In genomic region chr17:62058611-62059010, GRCh38 we compare ENCODE assay signal across 16 cellular contexts.
"Had no signal": no experiment of that assay in that cellular context is flagged by ENCODE, and none has a peak within 500 bp of the region (broad histone marks: within the 10 kb centered on the region; RNA-seq: fewer than 3 reads in every experiment).

No MANE protein-coding gene starts in this region.

- H3K9me3 Mint-ChIP-seq: activated CD4-positive, alpha-beta memory T cell treated with anti-CD3 and anti-CD28 coated beads, Interleukin-2, amount 10 ng/mL, durations not matched to agents 7 days and 5 days; activated naive CD8-positive, alpha-beta T cell treated with anti-CD3 and anti-CD28 coated beads, Interleukin-2, amount 10 ng/mL, durations not matched to agents 7 days and 5 days; activated T-cell treated with anti-CD3 and anti-CD28 coated beads, Interleukin-2, amount 50 U/mL, for 24 hours; endodermal cell had no signal

- DNase-seq: activated CD4-positive, alpha-beta memory T cell treated with anti-CD3 and anti-CD28 coated beads, Interleukin-2, amount 10 ng/mL, durations not matched to agents 7 days and 5 days; activated CD4-positive, alpha-beta T cell treated with anti-CD3 and anti-CD28 coated beads for 4 hours; activated effector memory CD4-positive, alpha-beta T cell treated with anti-CD3 and anti-CD28 coated beads, Interleukin-2, amount 50 U/mL, for 16 hours; activated naive CD8-positive, alpha-beta T cell treated with anti-CD3 and anti-CD28 coated beads, Interleukin-2, amount 10 ng/mL, durations not matched to agents 7 days and 5 days; activated T-cell treated with anti-CD3 and anti-CD28 coated beads, Interleukin-2, amount 50 U/mL, for 24 hours; anterior cingulate cortex; endodermal cell; hypothalamus; left ventricle myocardium inferior; sigmoid colon; stimulated activated CD4-positive, alpha-beta T cell treated with anti-CD3 and anti-CD28 coated beads, Interleukin-12 subunit alpha, Interleukin-12 subunit beta, amount 100 ng/mL, for 4 hours; stimulated activated CD4-positive, alpha-beta T cell treated with anti-CD3 and anti-CD28 coated beads, Interleukin-2, amount 100 ng/mL, for 24 hours; T-helper 1 cell; WERI-Rb-1 had no signal

- FAIRE-seq: bronchial epithelial cell, urothelium cell line had no signal

- H3K27me3 ChIP-seq: sigmoid colon had no signal

- H3K9me3 ChIP-seq: left ventricle myocardium inferior, sigmoid colon had no signal

- H3K27me3 Mint-ChIP-seq: activated CD4-positive, alpha-beta memory T cell treated with anti-CD3 and anti-CD28 coated beads, Interleukin-2, amount 10 ng/mL, durations not matched to agents 7 days and 5 days; activated naive CD8-positive, alpha-beta T cell treated with anti-CD3 and anti-CD28 coated beads, Interleukin-2, amount 10 ng/mL, durations not matched to agents 7 days and 5 days; activated T-cell treated with anti-CD3 and anti-CD28 coated beads, Interleukin-2, amount 50 U/mL, for 24 hours had no signal

- H3K27ac Mint-ChIP-seq: activated CD4-positive, alpha-beta memory T cell treated with anti-CD3 and anti-CD28 coated beads, Interleukin-2, amount 10 ng/mL, durations not matched to agents 7 days and 5 days; activated T-cell treated with anti-CD3 and anti-CD28 coated beads, Interleukin-2, amount 50 U/mL, for 24 hours had no signal

- H3K27ac ChIP-seq: left ventricle myocardium inferior, WERI-Rb-1 had no signal

- H3K4me3 ChIP-seq: left ventricle myocardium inferior, sigmoid colon had no signal

- H3K4me3 Mint-ChIP-seq: activated CD4-positive, alpha-beta memory T cell treated with anti-CD3 and anti-CD28 coated beads, Interleukin-2, amount 10 ng/mL, durations not matched to agents 7 days and 5 days; activated naive CD8-positive, alpha-beta T cell treated with anti-CD3 and anti-CD28 coated beads, Interleukin-2, amount 10 ng/mL, durations not matched to agents 7 days and 5 days; activated T-cell treated with anti-CD3 and anti-CD28 coated beads, Interleukin-2, amount 50 U/mL, for 24 hours; endodermal cell had no signal
